1 cellular context compared by ENCODE assay signal in genomic region chr13:23579072-23579885, GRCh38.
TF ChIP-seq lines count a peak whose summit lies in the region.

No MANE protein-coding gene starts in this region.

TF ChIP-seq in HepG2, 621 proteins besides CTCF, POLR2A, EP300 and RAD21 (continued from another document):
- peak; percentile 30; the same call in 1 of the 2 replicates for TF ChIP-seq FOXP4 (CRISPR knock-in tag; IDR thresholded peaks at IDR 0.05)
- TF ChIP-seq PHB2 (IDR thresholded peaks at IDR 0.05; ENCODE audit: partially characterized antibody), result no peak
- TF ChIP-seq ZNF800 (CRISPR knock-in tag; IDR thresholded peaks at IDR 0.05), result peak; percentile 77; the same call in 1 of the 2 replicates
